11 cellular contexts compared by ENCODE assay signal in genomic region chr9:129319076-129319937, GRCh38.
DNase-seq lines count a peak whose midpoint lies in the region; ATAC-seq and TF ChIP-seq lines count a peak whose summit lies in the region.
"Had no signal": no experiment of that assay in that cellular context is flagged by ENCODE, and none has a peak within 500 bp of the region (broad histone marks: within the 10 kb centered on the region; RNA-seq: fewer than 3 reads in every experiment).

No MANE protein-coding gene starts in this region.

- H3K9ac ChIP-seq in mammary epithelial cell (ENCODE audit: insufficient read depth, low read length) = no peak overlapping the region

- in situ Hi-C loops in mammary epithelial cell (cut with MboI; ENCODE audit: low sequenced_read_pairs in 2 of 2) = no loop called here

- ATAC-seq in omental fat pad (ENCODE audit: low FRiP score) = no peak

- H3K9me3 ChIP-seq in breast epithelium (no peaks in the 10 kb centered on the region), mammary epithelial cell (replicated peaks; ENCODE audit: insufficient read depth, low read length) (no peaks in the 10 kb centered on the region), esophagus (ENCODE audit: control insufficient read depth in 2 of 2, insufficient read depth in 1 of 2, low read depth in 1 of 2, low read length in 1 of 2) (no peaks in the 10 kb centered on the region)

- CTCF ChIA-PET in mammary epithelial cell (lab: Charles Lee; ENCODE audit: low non-redundant PET) = no interaction called here

- dilution Hi-C loops in mammary epithelial cell (cut with HindIII; ENCODE audit: low sequenced_read_pairs) = no loop called here

- H3K4me2 ChIP-seq in mammary epithelial cell (ENCODE audit: insufficient read depth, low read depth, low read length) = no peak overlapping the region

- DNase-seq in breast epithelium (ENCODE audit: low spot score in 2 of 2) = peak in 1 of 2 donors; percentile 40
- DNase-seq in mammary epithelial cell = no peak
- peak; percentile 19 for DNase-seq in omental fat pad (ENCODE audit: low spot score)
- peak; percentile 43 for DNase-seq in ureter (ENCODE audit: low spot score)
- DNase-seq in SIG-M5 (lab: John Stamatoyannopoulos, UW) = no peak
- DNase-seq in NCI-H1694 (lab: John Stamatoyannopoulos, UW) = no peak
- no peak for DNase-seq in amniotic stem cell (lab: John Stamatoyannopoulos, UW)
- DNase-seq: cortex of kidney, glutamatergic neuron, naive B cell had no signal

- peak overlapping the region; percentile 85 to 87 for H3K27ac ChIP-seq in breast epithelium
- no peak overlapping the region for H3K27ac ChIP-seq in mammary epithelial cell (ENCODE audit: insufficient read depth, low read depth, low read length)
- peak overlapping the region; percentile 12 to 78 for H3K27ac ChIP-seq in esophagus (ENCODE audit: low read depth in 2 of 2, low read length in 1 of 2)

- TF ChIP-seq POLR2A in breast epithelium (IDR thresholded peaks at IDR 0.05) = no peak

- intact Hi-C loops in breast epithelium (cut with DNase I; ENCODE audit: low total_unique reads) = loop anchor here (10.0 kb wide), 1 partner anchor 145 kb away; the partner anchor contains the start of gene IER5L
- intact Hi-C loops in mammary epithelial cell (cut with micrococcal nuclease) = no loop called here

- 92% methylated on average over 16 of the region's 30 CpGs for WGBS in mammary epithelial cell (ENCODE audit: low coverage, missing lambda C conversion rate)
- WGBS in esophagus, 2 donors = 86 to 88% methylated on average over 26 to 30 of the region's 30 CpGs

- H4K20me1 ChIP-seq in mammary epithelial cell (ENCODE audit: insufficient read depth, low read length) = no peaks in the 10 kb centered on the region

- no peaks in the 10 kb centered on the region for H3K79me2 ChIP-seq in mammary epithelial cell (ENCODE audit: insufficient read depth, low read length)

- no peaks in the 10 kb centered on the region for H3K27me3 ChIP-seq in breast epithelium
- H3K27me3 ChIP-seq in mammary epithelial cell (ENCODE audit: insufficient read depth, low read length) = no peaks in the 10 kb centered on the region
- no peaks in the 10 kb centered on the region for H3K27me3 ChIP-seq in esophagus (ENCODE audit: control insufficient read depth in 1 of 2, insufficient read depth in 2 of 2, low read length in 2 of 2)

- H3K36me3 ChIP-seq in breast epithelium (no peaks in the 10 kb centered on the region), mammary epithelial cell (ENCODE audit: insufficient read depth, low read length) (no peaks in the 10 kb centered on the region), esophagus (ENCODE audit: control insufficient read depth in 2 of 2, insufficient read depth in 2 of 2, low read length in 1 of 2) (no peaks in the 10 kb centered on the region)

- TF ChIP-seq CTCF in breast epithelium (IDR thresholded peaks at IDR 0.05) (no peak), mammary epithelial cell (conservative IDR thresholded peaks at IDR 0.05 in 1 of 2, IDR thresholded peaks at IDR 0.05 in 1 of 2; ENCODE audit: extremely low read depth in 1 of 2, insufficient read depth in 1 of 2, low read depth in 1 of 2, low read length in 2 of 2) (no peak), omental fat pad (IDR thresholded peaks at IDR 0.05) (no peak)

- H2AFZ ChIP-seq in mammary epithelial cell (ENCODE audit: low read depth, low read length) = no peak overlapping the region

- H3K4me1 ChIP-seq in breast epithelium = peaks cover 8 to 19% of the 10 kb centered on the region in 2 donors
- H3K4me1 ChIP-seq in mammary epithelial cell (ENCODE audit: insufficient read depth, low read length) = peaks cover 14% of the 10 kb centered on the region
- peaks cover 0 to 10% of the 10 kb centered on the region in 2 donors for H3K4me1 ChIP-seq in esophagus (ENCODE audit: control insufficient read depth in 2 of 2, insufficient read depth in 2 of 2, low read length in 1 of 2)

- H3K4me3 ChIP-seq in breast epithelium (no peak overlapping the region), mammary epithelial cell (replicated peaks in 1 of 3; ENCODE audit: insufficient read depth in 1 of 3, low read depth in 2 of 3, low read length in 3 of 3) (no peak overlapping the region), esophagus (ENCODE audit: low read depth in 1 of 2, low read length in 2 of 2) (no peak overlapping the region)

- no TSS peak for BruUV-seq in mammary epithelial cell (replicated peaks; lab: Mats Ljungman, UMichigan)

Comparison
In these comparisons a context has a peak if more than half of its experiments do, and no peak if none do; other contexts are left out.
1. DNase-seq: peak in omental fat pad (single experiment) and ureter (single experiment); none in mammary epithelial cell (single experiment), SIG-M5 (single experiment), NCI-H1694 (single experiment) and amniotic stem cell (single experiment).